ENCODE assay signal across 8 cellular contexts in genomic region chr2:65128297-65129190, GRCh38. TPM values are rescaled to one million over a fixed set of nuclear protein-coding genes. Genes with fewer than 3 reads are reported as not detected.
DNase-seq lines count a peak whose midpoint lies in the region; ATAC-seq and TF ChIP-seq lines count a peak whose summit lies in the region.

No MANE protein-coding gene starts in this region.

- H3K4me1 ChIP-seq in breast epithelium (no peaks in the 10 kb centered on the region), uterus (no peaks in the 10 kb centered on the region)

- ATAC-seq in GM21576 (IDR thresholded peaks at IDR 0.05; ENCODE audit: unreplicated experiment): no peak

- no peak for TF ChIP-seq CTCF in breast epithelium (IDR thresholded peaks at IDR 0.05)
- no peak for TF ChIP-seq CTCF in uterus (IDR thresholded peaks at IDR 0.05)

- intact Hi-C loops in breast epithelium (cut with DNase I; ENCODE audit: low total_unique reads): no loop called here
- intact Hi-C loops in uterus (cut with DNase I; ENCODE audit: low total_unique reads): no loop called here

- H3K27ac ChIP-seq in breast epithelium: peak overlapping the region; percentile 99
- peak overlapping the region; percentile 96 to 99 for H3K27ac ChIP-seq in uterus

- peak overlapping the region; percentile 86 to 92 (median 91) for H3K4me3 ChIP-seq in breast epithelium
- peak overlapping the region; percentile 71 to 99 for H3K4me3 ChIP-seq in uterus

- no peaks in the 10 kb centered on the region for H3K27me3 ChIP-seq in breast epithelium
- H3K27me3 ChIP-seq in uterus: no peaks in the 10 kb centered on the region

- TF ChIP-seq POLR2A in breast epithelium (IDR thresholded peaks at IDR 0.05) (no peak), uterus (IDR thresholded peaks at IDR 0.05) (peak in 1 of 2 donors; percentile 24)

- H3K9me3 ChIP-seq in breast epithelium: no peaks in the 10 kb centered on the region
- H3K9me3 ChIP-seq in uterus: no peaks in the 10 kb centered on the region

- DNase-seq in Daoy (ENCODE audit: low read depth) (peak; percentile 8), MV-4-11 (lab: John Stamatoyannopoulos, UW) (peak; percentile 76), breast epithelium (ENCODE audit: low spot score in 2 of 2) (peak in 1 of 2 donors; percentile 44), medulla oblongata (ENCODE audit: extremely low spot score) (peak; percentile 74), uterus (peak in 1 of 2 donors; percentile 30), H4 (ENCODE audit: low spot score) (no peak), T-helper 9 cell (no peak)

- H3K36me3 ChIP-seq in breast epithelium (no peaks in the 10 kb centered on the region), uterus (no peaks in the 10 kb centered on the region)

RNA-seq across cellular contexts. Expression of gene RAB1A, which starts 1.4 kb away (rescaled TPM):
- total RNA-seq in Daoy (2014; rRNA removed; shearing (Covaris generic)): 72.8 and 76.9 TPM in 2 replicates
- 100 to 1,000 TPM in 1 of 3 donors, 10 to 100 TPM in 2; 86.1 to 107 (median 89.5) TPM for total RNA-seq in breast epithelium
- total RNA-seq in uterus: 100 to 1,000 TPM in 2 of 4 donors, 10 to 100 TPM in 2; 78.5 to 153 (median 103) TPM
- 122 and 143 TPM in 2 replicates for total RNA-seq in H4 (2014; rRNA removed; shearing (Covaris generic))

Comparison
In these comparisons a context has a peak if more than half of its experiments do, and no peak if none do; other contexts are left out.
1. DNase-seq: peak in Daoy (single experiment), MV-4-11 (single experiment) and medulla oblongata (single experiment); none in H4 (single experiment) and T-helper 9 cell (single experiment).